11 cellular contexts compared by ENCODE assay signal in genomic region chr7:108413337-108413736, GRCh38. TPM values are rescaled to one million over a fixed set of nuclear protein-coding genes. Genes with fewer than 3 reads are reported as not detected.
DNase-seq lines count a peak whose midpoint lies in the region; ATAC-seq and TF ChIP-seq lines count a peak whose summit lies in the region.
"Had no signal": no experiment of that assay in that cellular context is flagged by ENCODE, and none has a peak within 500 bp of the region (broad histone marks: within the 10 kb centered on the region; RNA-seq: fewer than 3 reads in every experiment).

No MANE protein-coding gene starts in this region.

- H3K9ac ChIP-seq in colonic mucosa (ENCODE audit: low read depth in 2 of 2, low read length in 2 of 2), result no peak overlapping the region
- H3K9ac ChIP-seq: GM23248 had no signal

- ATAC-seq in HG03442 (IDR thresholded peaks at IDR 0.05; ENCODE audit: unreplicated experiment), result no peak

- H3K27ac Mint-ChIP-seq in endothelial cell (ENCODE audit: unreplicated experiment), result no peak overlapping the region
- H3K27ac Mint-ChIP-seq in CD4-positive, alpha-beta memory T cell, result no peak overlapping the region

- H3K4me2 ChIP-seq in osteoblast (ENCODE audit: insufficient read depth, low read length), result no peak overlapping the region

- TF ChIP-seq CTCF in A673 (conservative IDR thresholded peaks at IDR 0.05; ENCODE audit: low read depth, low read length), result no peak
- no peak for TF ChIP-seq CTCF in dorsolateral prefrontal cortex (IDR thresholded peaks at IDR 0.05 in 54 of 56, conservative IDR thresholded peaks at IDR 0.05 in 2 of 56; ENCODE audit: low read depth in 1 of 56, partially characterized antibody in 56 of 56)
- no peak for TF ChIP-seq CTCF in osteoblast (IDR thresholded peaks at IDR 0.05; ENCODE audit: extremely low read depth, low read depth, low read length)
- no peak for TF ChIP-seq CTCF in endothelial cell (IDR thresholded peaks at IDR 0.05; ENCODE audit: unreplicated experiment)
- no peak for TF ChIP-seq CTCF in colonic mucosa (IDR thresholded peaks at IDR 0.05)

- H3K27me3 ChIP-seq in A673 (replicated peaks; ENCODE audit: insufficient read depth, low read depth, low read length, poor library complexity), result no peaks in the 10 kb centered on the region
- H3K27me3 ChIP-seq in SJCRH30, result no peaks in the 10 kb centered on the region
- no peaks in the 10 kb centered on the region for H3K27me3 ChIP-seq in dorsolateral prefrontal cortex
- H3K27me3 ChIP-seq in osteoblast (ENCODE audit: insufficient read depth, low read length), result no peaks in the 10 kb centered on the region
- no peaks in the 10 kb centered on the region for H3K27me3 ChIP-seq in CD4-positive, alpha-beta memory T cell (ENCODE audit: insufficient read depth, low read length)
- H3K27me3 ChIP-seq in colonic mucosa, result no peaks in the 10 kb centered on the region
- H3K27me3 ChIP-seq: BE2C had no signal

- H3K27ac ChIP-seq in A673 (ENCODE audit: low read depth, low read length, poor library complexity, severe bottlenecking) (peak overlapping the region; percentile 94), SJCRH30 (peak overlapping the region; percentile 70), dorsolateral prefrontal cortex (peak overlapping the region in 30 of 59 donors; percentile 28 to 89 (median 81)), osteoblast (ENCODE audit: low read depth, low read length) (no peak overlapping the region), colonic mucosa (no peak overlapping the region)
- H3K27ac ChIP-seq in CD4-positive, alpha-beta memory T cell (ENCODE audit: low read depth, low read length), result no peak overlapping the region
- H3K27ac ChIP-seq: GM23248 had no signal

- no peaks in the 10 kb centered on the region for H4K20me1 ChIP-seq in osteoblast (ENCODE audit: insufficient read depth, low read length)

- peaks cover 21% of the 10 kb centered on the region for H3K4me1 Mint-ChIP-seq in endothelial cell (ENCODE audit: unreplicated experiment)
- H3K4me1 Mint-ChIP-seq in CD4-positive, alpha-beta memory T cell, result peaks cover 0 to 5% (median under 1%) of the 10 kb centered on the region in 4 donors

- H3K27me3 Mint-ChIP-seq in endothelial cell (ENCODE audit: unreplicated experiment), result peaks cover 2% of the 10 kb centered on the region
- H3K27me3 Mint-ChIP-seq in CD4-positive, alpha-beta memory T cell, result peaks cover 15 to 34% of the 10 kb centered on the region in 2 donors

- H3K79me2 ChIP-seq in osteoblast (ENCODE audit: insufficient read depth, low read length), result no peaks in the 10 kb centered on the region

- H3K36me3 ChIP-seq in A673 (ENCODE audit: insufficient read depth, low read length, poor library complexity, severe bottlenecking) (no peaks in the 10 kb centered on the region), SJCRH30 (no peaks in the 10 kb centered on the region), osteoblast (ENCODE audit: insufficient read depth, low read length) (no peaks in the 10 kb centered on the region), colonic mucosa (no peaks in the 10 kb centered on the region)
- H3K36me3 ChIP-seq in CD4-positive, alpha-beta memory T cell (ENCODE audit: insufficient read depth, low read length), result no peaks in the 10 kb centered on the region
- H3K36me3 ChIP-seq: BE2C had no signal

- CTCF ChIA-PET in A673 (lab: Charles Lee), result no interaction called here
- CTCF ChIA-PET in CD4-positive, alpha-beta memory T cell (lab: Charles Lee; ENCODE audit: partially characterized antibody), result interaction anchor here (1.4 kb wide), 1 partner anchor 9 kb away, joined by 3 read pairs; no protein-coding TSS in a partner anchor

- no peak overlapping the region for H3K4me3 Mint-ChIP-seq in endothelial cell (ENCODE audit: unreplicated experiment)
- no peak overlapping the region for H3K4me3 Mint-ChIP-seq in CD4-positive, alpha-beta memory T cell

- H3K4me1 ChIP-seq in A673 (ENCODE audit: insufficient read depth, low read length, poor library complexity, severe bottlenecking) (peaks cover 68% of the 10 kb centered on the region), SJCRH30 (peaks cover 43% of the 10 kb centered on the region), osteoblast (ENCODE audit: insufficient read depth, low read length) (peaks cover 3% of the 10 kb centered on the region), colonic mucosa (no peaks in the 10 kb centered on the region)
- H3K4me1 ChIP-seq in CD4-positive, alpha-beta memory T cell (ENCODE audit: insufficient read depth, low read length), result no peaks in the 10 kb centered on the region

- H3K9me3 ChIP-seq in A673 (ENCODE audit: low read depth, low read length, poor library complexity, severe bottlenecking) (no peaks in the 10 kb centered on the region), SJCRH30 (replicated peaks) (no peaks in the 10 kb centered on the region), osteoblast (ENCODE audit: low read depth, low read length) (no peaks in the 10 kb centered on the region), colonic mucosa (no peaks in the 10 kb centered on the region)
- H3K9me3 ChIP-seq in CD4-positive, alpha-beta memory T cell (ENCODE audit: control insufficient read depth in 1 of 2, low read length in 2 of 2), result no peaks in the 10 kb centered on the region
- H3K9me3 ChIP-seq: BE2C had no signal

- no TSS peak for BruUV-seq in A673 (replicated peaks; lab: Mats Ljungman, UMichigan)

- H3K4me3 ChIP-seq in A673 (ENCODE audit: low read depth, low read length, poor library complexity, severe bottlenecking), result no peak overlapping the region
- H3K4me3 ChIP-seq in SJCRH30, result no peak overlapping the region
- H3K4me3 ChIP-seq in dorsolateral prefrontal cortex, result no peak overlapping the region
- no peak overlapping the region for H3K4me3 ChIP-seq in osteoblast (ENCODE audit: insufficient read depth, low read length)
- H3K4me3 ChIP-seq in CD4-positive, alpha-beta memory T cell (ENCODE audit: low read length in 2 of 2), result no peak overlapping the region
- H3K4me3 ChIP-seq in colonic mucosa, result no peak overlapping the region
- H3K4me3 ChIP-seq: GM23248 had no signal

- POLR2A ChIA-PET in A673 (lab: Charles Lee; ENCODE audit: low non-redundant PET), result no interaction called here
- POLR2A ChIA-PET in CD4-positive, alpha-beta memory T cell (lab: Charles Lee; ENCODE audit: partially characterized antibody), result no interaction called here

- intact Hi-C loops in A673 (cut with micrococcal nuclease; ENCODE audit: unreplicated experiment) (no loop called here), dorsolateral prefrontal cortex (cut with DNase I) (no loop called here), colonic mucosa (cut with DNase I) (no loop called here)
- intact Hi-C loops in CD4-positive, alpha-beta memory T cell (cut with micrococcal nuclease), result no loop called here

- no peaks in the 10 kb centered on the region for H3K36me3 Mint-ChIP-seq in endothelial cell (ENCODE audit: low read depth, unreplicated experiment)
- H3K36me3 Mint-ChIP-seq in CD4-positive, alpha-beta memory T cell, result no peaks in the 10 kb centered on the region

- H3K9me3 Mint-ChIP-seq in endothelial cell (ENCODE audit: unreplicated experiment), result no peaks in the 10 kb centered on the region
- peaks cover 0 to 5% (median 1%) of the 10 kb centered on the region in 8 donors for H3K9me3 Mint-ChIP-seq in CD4-positive, alpha-beta memory T cell

- no peak overlapping the region for H2AFZ ChIP-seq in osteoblast (ENCODE audit: low read length)

- DNase-seq in A673 (ENCODE audit: low spot score) (no peak), SJCRH30 (no peak), dorsolateral prefrontal cortex (no peak), osteoblast (ENCODE audit: insufficient read length, low spot score, missing footprints) (peak; percentile 34), endothelial cell (ENCODE audit: low spot score) (no peak), colonic mucosa (no peak)
- no peak for DNase-seq in CD4-positive, alpha-beta memory T cell
- DNase-seq: BE2C, DMS 273 treated with DMSO at 0.1 percent for 48 hours had no signal

RNA-seq across cellular contexts. Expression of gene NRCAM, which starts 42.9 kb away (rescaled TPM):
- 43.4 and 45.7 TPM in 2 replicates for total RNA-seq in A673 (2021)
- 28.5 and 30.8 TPM in 2 replicates for total RNA-seq in SJCRH30 (2014; rRNA removed; shearing (Covaris generic))
- total RNA-seq in dorsolateral prefrontal cortex, result 100 to 1,000 TPM; 212 to 574 (median 398) TPM
- 0.88 and 2.2 TPM in 2 replicates for total RNA-seq in osteoblast
- total RNA-seq in endothelial cell (ENCODE audit: unreplicated experiment), result 2.2 TPM
- total RNA-seq in CD4-positive, alpha-beta memory T cell, result under 1 TPM; 0.22 to 0.41 TPM
- under 1 TPM in 1 of 2 donors, not detected in 1; 0.32 TPM for polyA plus RNA-seq in CD4-positive, alpha-beta memory T cell
- total RNA-seq in colonic mucosa, result 1 to 10 TPM in 1 of 2 donors, under 1 TPM in 1; 0.42 to 1.1 TPM

Comparison
In these comparisons a context has a peak if more than half of its experiments do, and no peak if none do; other contexts are left out.
1. H3K27ac ChIP-seq: peak in A673 (single experiment), SJCRH30 (single experiment) and dorsolateral prefrontal cortex (30 of 59); none in osteoblast (single experiment), CD4-positive, alpha-beta memory T cell (single experiment) and colonic mucosa (single experiment).